In the genomic region with DNA sequence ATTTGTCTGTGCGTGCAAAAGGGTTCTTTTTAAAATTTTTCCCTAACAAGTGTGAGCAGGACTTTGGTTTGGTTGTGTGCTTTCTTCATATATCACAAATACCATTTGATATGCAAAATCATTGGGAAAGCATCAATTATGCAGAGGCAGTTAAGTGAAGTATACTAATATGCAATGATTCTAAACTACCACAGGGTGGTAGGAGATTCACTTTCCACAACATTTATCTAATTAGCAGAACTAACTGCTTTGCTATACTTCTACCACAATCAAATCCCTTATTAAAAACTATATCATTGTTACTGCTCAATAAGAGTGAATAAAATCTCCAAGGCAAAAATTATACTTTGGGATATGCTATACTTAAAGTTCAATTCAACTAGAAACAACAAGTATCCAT, we compare ENCODE assay signal across 10 cellular contexts.
DNase-seq lines count a peak whose midpoint lies in the region; ATAC-seq lines count a peak whose summit lies in the region.
"Had no signal": no experiment of that assay in that cellular context is flagged by ENCODE, and none has a peak within 500 bp of the region (broad histone marks: within the 10 kb centered on the region; RNA-seq: fewer than 3 reads in every experiment).

No MANE protein-coding gene starts in this region.

- ATAC-seq in GM18517 (IDR thresholded peaks at IDR 0.05; ENCODE audit: unreplicated experiment): no peak
- ATAC-seq: activated naive CD8-positive, alpha-beta T cell treated with anti-CD3 and anti-CD28 coated beads, Interleukin-2, amount 50 U/mL, for 24 hours; stimulated activated naive B cell treated with anti-CD40 and anti-IgM and Interleukin-4, amounts not matched to agents 10 μg/mL and 1 μg/mL and 100 μg/mL, for 72 hours had no signal

- DNase-seq in SHP77 treated with DMSO at 0.1 percent for 48 hours (lab: John Stamatoyannopoulos, UW): peak; percentile 2
- DNase-seq in SHP77 (lab: John Stamatoyannopoulos, UW): no peak
- peak; percentile 19 for DNase-seq in NCI-H526 (lab: John Stamatoyannopoulos, UW)
- peak; percentile 35 for DNase-seq in dedifferentiated amniotic fluid mesenchymal stem cell (ENCODE audit: extremely low spot score)
- DNase-seq in renal cortical epithelial cell (ENCODE audit: low read depth): peak; percentile 2
- DNase-seq in HPDE6-E6E7 (ENCODE audit: extremely low spot score): no peak
- no peak for DNase-seq in middle frontal gyrus (ENCODE audit: extremely low spot score, low spot score)
- DNase-seq: activated naive CD8-positive, alpha-beta T cell treated with anti-CD3 and anti-CD28 coated beads, Interleukin-2, amount 50 U/mL, for 24 hours; stimulated activated naive B cell treated with anti-CD40 and anti-IgM and Interleukin-4, amounts not matched to agents 10 μg/mL and 1 μg/mL and 100 μg/mL, for 72 hours had no signal

Comparison
In these comparisons a context has a peak if more than half of its experiments do, and no peak if none do; other contexts are left out.
1. DNase-seq: peak in SHP77 treated with DMSO at 0.1 percent for 48 hours (single experiment), NCI-H526 (2 of 2), dedifferentiated amniotic fluid mesenchymal stem cell (single experiment) and renal cortical epithelial cell (single experiment); none in SHP77 (0 of 2), HPDE6-E6E7 (single experiment) and middle frontal gyrus (single experiment).